In the genomic region with DNA sequence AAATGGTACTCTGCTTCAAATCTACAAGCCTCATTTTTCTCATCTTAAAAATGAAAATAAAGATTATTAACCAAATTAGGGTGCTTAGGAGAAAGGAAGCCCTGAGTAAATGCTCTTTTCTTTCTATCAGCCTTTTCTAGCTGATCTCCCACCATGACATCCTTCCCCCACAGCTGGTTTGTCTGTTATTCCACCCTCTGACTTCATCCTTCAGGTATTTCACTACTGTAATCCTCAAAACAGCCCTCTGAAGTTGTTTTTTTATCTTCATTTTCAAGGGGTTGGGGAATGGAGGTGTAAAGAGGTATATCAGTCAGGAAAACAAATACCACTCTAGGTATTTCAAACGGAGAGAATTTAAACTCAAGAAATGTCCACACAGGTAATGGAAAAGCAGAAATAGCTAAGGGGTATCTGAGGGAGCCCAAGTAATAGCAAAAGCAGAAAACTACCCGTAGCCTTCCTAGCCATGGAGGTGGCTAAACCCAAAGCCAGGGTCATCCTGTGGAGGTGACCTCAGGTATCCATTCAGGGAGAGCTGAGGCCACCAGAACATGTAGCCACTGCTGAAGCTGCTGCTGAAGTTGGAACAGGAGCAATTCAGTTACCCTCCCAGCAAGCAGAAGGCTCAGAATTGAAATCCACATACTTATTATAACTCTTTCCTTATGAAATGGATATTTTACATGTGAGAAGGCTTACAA, we compare ENCODE assay signal across 3 cellular contexts.
TF ChIP-seq lines count a peak whose summit lies in the region.

No MANE protein-coding gene starts in this region.

TF ChIP-seq in IMR-90, 13 proteins besides CTCF, POLR2A, EP300 and RAD21:
- TF ChIP-seq CHD1 (IDR thresholded peaks at IDR 0.05; ENCODE audit: low read depth, low read length) (no peak), MAZ (IDR thresholded peaks at IDR 0.05; ENCODE audit: borderline replicate concordance, low read depth, low read length) (no peak), SMC3 (IDR thresholded peaks at IDR 0.05; ENCODE audit: low read depth, low read length) (no peak), NFE2L2 (IDR thresholded peaks at IDR 0.05; ENCODE audit: low read depth, low read length) (no peak), BHLHE40 (IDR thresholded peaks at IDR 0.05; ENCODE audit: low read depth, low read length) (no peak), CEBPB (IDR thresholded peaks at IDR 0.05; ENCODE audit: low read depth, low read length) (no peak), FOS (IDR thresholded peaks at IDR 0.05; ENCODE audit: low read depth, low read length) (no peak), MXI1 (IDR thresholded peaks at IDR 0.05; ENCODE audit: borderline replicate concordance, low read depth, low read length) (no peak), MAFK (IDR thresholded peaks at IDR 0.05; ENCODE audit: low read depth, low read length) (no peak), RFX5 (IDR thresholded peaks at IDR 0.05; ENCODE audit: low read depth, low read length) (no peak), RCOR1 (IDR thresholded peaks at IDR 0.05; ENCODE audit: insufficient replicate concordance, low read length) (no peak)
- TF ChIP-seq, protein P1, sequence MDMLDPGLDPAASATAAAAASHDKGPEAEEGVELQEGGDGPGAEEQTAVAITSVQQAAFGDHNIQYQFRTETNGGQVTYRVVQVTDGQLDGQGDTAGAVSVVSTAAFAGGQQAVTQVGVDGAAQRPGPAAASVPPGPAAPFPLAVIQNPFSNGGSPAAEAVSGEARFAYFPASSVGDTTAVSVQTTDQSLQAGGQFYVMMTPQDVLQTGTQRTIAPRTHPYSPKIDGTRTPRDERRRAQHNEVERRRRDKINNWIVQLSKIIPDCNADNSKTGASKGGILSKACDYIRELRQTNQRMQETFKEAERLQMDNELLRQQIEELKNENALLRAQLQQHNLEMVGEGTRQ (IDR thresholded peaks at IDR 0.05; ENCODE audit: low read depth, low read length) = no peak
- TF ChIP-seq, protein P2, sequence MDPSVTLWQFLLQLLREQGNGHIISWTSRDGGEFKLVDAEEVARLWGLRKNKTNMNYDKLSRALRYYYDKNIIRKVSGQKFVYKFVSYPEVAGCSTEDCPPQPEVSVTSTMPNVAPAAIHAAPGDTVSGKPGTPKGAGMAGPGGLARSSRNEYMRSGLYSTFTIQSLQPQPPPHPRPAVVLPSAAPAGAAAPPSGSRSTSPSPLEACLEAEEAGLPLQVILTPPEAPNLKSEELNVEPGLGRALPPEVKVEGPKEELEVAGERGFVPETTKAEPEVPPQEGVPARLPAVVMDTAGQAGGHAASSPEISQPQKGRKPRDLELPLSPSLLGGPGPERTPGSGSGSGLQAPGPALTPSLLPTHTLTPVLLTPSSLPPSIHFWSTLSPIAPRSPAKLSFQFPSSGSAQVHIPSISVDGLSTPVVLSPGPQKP (IDR thresholded peaks at IDR 0.05; ENCODE audit: borderline replicate concordance, low read depth, low read length) = no peak

TF ChIP-seq in H1, 55 proteins besides CTCF, POLR2A, EP300 and RAD21:
- TF ChIP-seq SIRT6 (IDR thresholded peaks at IDR 0.05; ENCODE audit: low read length) = no peak
- no peak for TF ChIP-seq GABPA (IDR thresholded peaks at IDR 0.05; ENCODE audit: borderline replicate concordance, insufficient read depth, low read length)
- no peak for TF ChIP-seq KDM1A (IDR thresholded peaks at IDR 0.05; ENCODE audit: borderline replicate concordance, low read length)
- TF ChIP-seq YY1 (IDR thresholded peaks at IDR 0.05; ENCODE audit: low read depth, low read length) = no peak
- TF ChIP-seq, protein P3, sequence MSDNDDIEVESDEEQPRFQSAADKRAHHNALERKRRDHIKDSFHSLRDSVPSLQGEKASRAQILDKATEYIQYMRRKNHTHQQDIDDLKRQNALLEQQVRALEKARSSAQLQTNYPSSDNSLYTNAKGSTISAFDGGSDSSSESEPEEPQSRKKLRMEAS (IDR thresholded peaks at IDR 0.05) = no peak
- no peak for TF ChIP-seq POU5F1 (IDR thresholded peaks at IDR 0.05; ENCODE audit: low read depth, low read length)
- TF ChIP-seq SP2 (IDR thresholded peaks at IDR 0.05; ENCODE audit: low read length) = no peak
- peak; percentile 85 for TF ChIP-seq JUND (IDR thresholded peaks at IDR 0.05; ENCODE audit: low read length)
- peak; percentile 82 for TF ChIP-seq JUN (IDR thresholded peaks at IDR 0.05; ENCODE audit: low read depth, low read length)
- TF ChIP-seq RXRA (IDR thresholded peaks at IDR 0.05; ENCODE audit: insufficient read depth, low read depth, low read length) = no peak
- no peak for TF ChIP-seq SRF (IDR thresholded peaks at IDR 0.05; ENCODE audit: low read depth, low read length)

TF ChIP-seq in SK-N-SH treated with all-trans-retinoic acid at 6 μM for 48 hours, 23 proteins besides CTCF, POLR2A, EP300 and RAD21:
- TF ChIP-seq ESRRG (CRISPR knock-in tag; IDR thresholded peaks at IDR 0.05) (no peak), ZFP30 (CRISPR knock-in tag; IDR thresholded peaks at IDR 0.05) (no peak), ISL1 (CRISPR knock-in tag; IDR thresholded peaks at IDR 0.05) (no peak), OSR1 (CRISPR knock-in tag; IDR thresholded peaks at IDR 0.05) (no peak), ARNTL (CRISPR knock-in tag; IDR thresholded peaks at IDR 0.05; ENCODE audit: borderline replicate concordance, low read depth) (no peak), ZC3H10 (CRISPR knock-in tag; IDR thresholded peaks at IDR 0.05) (no peak), RARB (CRISPR knock-in tag; IDR thresholded peaks at IDR 0.05) (no peak), GLIS3 (CRISPR knock-in tag; IDR thresholded peaks at IDR 0.05) (no peak), ZFP3 (CRISPR knock-in tag; IDR thresholded peaks at IDR 0.05) (no peak), SNAI2 (CRISPR knock-in tag; IDR thresholded peaks at IDR 0.05) (no peak), BACH2 (CRISPR knock-in tag; IDR thresholded peaks at IDR 0.05; ENCODE audit: borderline replicate concordance) (no peak), TCF4 (CRISPR knock-in tag; IDR thresholded peaks at IDR 0.05; ENCODE audit: borderline replicate concordance) (no peak), ZNF70 (CRISPR knock-in tag; IDR thresholded peaks at IDR 0.05) (no peak), TOX (CRISPR knock-in tag; IDR thresholded peaks at IDR 0.05; ENCODE audit: borderline replicate concordance) (no peak), ZNF565 (CRISPR knock-in tag; conservative IDR thresholded peaks at IDR 0.05; ENCODE audit: low read depth) (no peak), ZNF8 (CRISPR knock-in tag; IDR thresholded peaks at IDR 0.05) (no peak)
- TF ChIP-seq, protein P4, sequence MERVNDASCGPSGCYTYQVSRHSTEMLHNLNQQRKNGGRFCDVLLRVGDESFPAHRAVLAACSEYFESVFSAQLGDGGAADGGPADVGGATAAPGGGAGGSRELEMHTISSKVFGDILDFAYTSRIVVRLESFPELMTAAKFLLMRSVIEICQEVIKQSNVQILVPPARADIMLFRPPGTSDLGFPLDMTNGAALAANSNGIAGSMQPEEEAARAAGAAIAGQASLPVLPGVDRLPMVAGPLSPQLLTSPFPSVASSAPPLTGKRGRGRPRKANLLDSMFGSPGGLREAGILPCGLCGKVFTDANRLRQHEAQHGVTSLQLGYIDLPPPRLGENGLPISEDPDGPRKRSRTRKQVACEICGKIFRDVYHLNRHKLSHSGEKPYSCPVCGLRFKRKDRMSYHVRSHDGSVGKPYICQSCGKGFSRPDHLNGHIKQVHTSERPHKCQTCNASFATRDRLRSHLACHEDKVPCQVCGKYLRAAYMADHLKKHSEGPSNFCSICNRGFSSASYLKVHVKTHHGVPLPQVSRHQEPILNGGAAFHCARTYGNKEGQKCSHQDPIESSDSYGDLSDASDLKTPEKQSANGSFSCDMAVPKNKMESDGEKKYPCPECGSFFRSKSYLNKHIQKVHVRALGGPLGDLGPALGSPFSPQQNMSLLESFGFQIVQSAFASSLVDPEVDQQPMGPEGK (CRISPR knock-in tag; IDR thresholded peaks at IDR 0.05; ENCODE audit: borderline replicate concordance) = no peak
- TF ChIP-seq, protein P5, sequence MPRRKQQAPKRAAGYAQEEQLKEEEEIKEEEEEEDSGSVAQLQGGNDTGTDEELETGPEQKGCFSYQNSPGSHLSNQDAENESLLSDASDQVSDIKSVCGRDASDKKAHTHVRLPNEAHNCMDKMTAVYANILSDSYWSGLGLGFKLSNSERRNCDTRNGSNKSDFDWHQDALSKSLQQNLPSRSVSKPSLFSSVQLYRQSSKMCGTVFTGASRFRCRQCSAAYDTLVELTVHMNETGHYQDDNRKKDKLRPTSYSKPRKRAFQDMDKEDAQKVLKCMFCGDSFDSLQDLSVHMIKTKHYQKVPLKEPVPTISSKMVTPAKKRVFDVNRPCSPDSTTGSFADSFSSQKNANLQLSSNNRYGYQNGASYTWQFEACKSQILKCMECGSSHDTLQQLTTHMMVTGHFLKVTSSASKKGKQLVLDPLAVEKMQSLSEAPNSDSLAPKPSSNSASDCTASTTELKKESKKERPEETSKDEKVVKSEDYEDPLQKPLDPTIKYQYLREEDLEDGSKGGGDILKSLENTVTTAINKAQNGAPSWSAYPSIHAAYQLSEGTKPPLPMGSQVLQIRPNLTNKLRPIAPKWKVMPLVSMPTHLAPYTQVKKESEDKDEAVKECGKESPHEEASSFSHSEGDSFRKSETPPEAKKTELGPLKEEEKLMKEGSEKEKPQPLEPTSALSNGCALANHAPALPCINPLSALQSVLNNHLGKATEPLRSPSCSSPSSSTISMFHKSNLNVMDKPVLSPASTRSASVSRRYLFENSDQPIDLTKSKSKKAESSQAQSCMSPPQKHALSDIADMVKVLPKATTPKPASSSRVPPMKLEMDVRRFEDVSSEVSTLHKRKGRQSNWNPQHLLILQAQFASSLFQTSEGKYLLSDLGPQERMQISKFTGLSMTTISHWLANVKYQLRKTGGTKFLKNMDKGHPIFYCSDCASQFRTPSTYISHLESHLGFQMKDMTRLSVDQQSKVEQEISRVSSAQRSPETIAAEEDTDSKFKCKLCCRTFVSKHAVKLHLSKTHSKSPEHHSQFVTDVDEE (CRISPR knock-in tag; IDR thresholded peaks at IDR 0.05) = no peak
- TF ChIP-seq, protein P6, sequence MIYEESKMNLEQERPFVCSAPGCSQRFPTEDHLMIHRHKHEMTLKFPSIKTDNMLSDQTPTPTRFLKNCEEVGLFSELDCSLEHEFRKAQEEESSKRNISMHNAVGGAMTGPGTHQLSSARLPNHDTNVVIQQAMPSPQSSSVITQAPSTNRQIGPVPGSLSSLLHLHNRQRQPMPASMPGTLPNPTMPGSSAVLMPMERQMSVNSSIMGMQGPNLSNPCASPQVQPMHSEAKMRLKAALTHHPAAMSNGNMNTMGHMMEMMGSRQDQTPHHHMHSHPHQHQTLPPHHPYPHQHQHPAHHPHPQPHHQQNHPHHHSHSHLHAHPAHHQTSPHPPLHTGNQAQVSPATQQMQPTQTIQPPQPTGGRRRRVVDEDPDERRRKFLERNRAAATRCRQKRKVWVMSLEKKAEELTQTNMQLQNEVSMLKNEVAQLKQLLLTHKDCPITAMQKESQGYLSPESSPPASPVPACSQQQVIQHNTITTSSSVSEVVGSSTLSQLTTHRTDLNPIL (CRISPR knock-in tag; IDR thresholded peaks at IDR 0.05; ENCODE audit: low read depth) = no peak
TF ChIP-seq in SK-N-SH treated with all-trans-retinoic acid at 6 μM for 48 hours: peak in this region for 0.
